ENCODE assay signal across 3 cellular contexts in genomic region chr7:94439893-94440381, GRCh38.
TF ChIP-seq lines count a peak whose summit lies in the region.

No MANE protein-coding gene starts in this region.

TF ChIP-seq in IMR-90, 13 proteins besides CTCF, POLR2A, EP300 and RAD21 (continued from another document):
- TF ChIP-seq ELK1 (IDR thresholded peaks at IDR 0.05; ENCODE audit: borderline replicate concordance, low read depth, low read length), result no peak
TF ChIP-seq in IMR-90: peak in this region for 1.

TF ChIP-seq in SK-N-SH treated with all-trans-retinoic acid at 6 μM for 48 hours, 23 proteins besides CTCF, POLR2A, EP300 and RAD21 (continued from another document):
- no peak for TF ChIP-seq PATZ1 (CRISPR knock-in tag; IDR thresholded peaks at IDR 0.05; ENCODE audit: borderline replicate concordance)

TF ChIP-seq in GM23338, 12 proteins besides CTCF, POLR2A, EP300 and RAD21 (continued from another document):
- TF ChIP-seq ETS1 (IDR thresholded peaks at IDR 0.05), result no peak
- TF ChIP-seq CREB1 (CRISPR knock-in tag; IDR thresholded peaks at IDR 0.05; ENCODE audit: low read depth), result no peak
- no peak for TF ChIP-seq NANOG (IDR thresholded peaks at IDR 0.05; ENCODE audit: borderline replicate concordance)
- TF ChIP-seq REST (IDR thresholded peaks at IDR 0.05; ENCODE audit: unreplicated experiment), result no peak
- no peak for TF ChIP-seq ZNF462 (CRISPR knock-in tag; IDR thresholded peaks at IDR 0.05)
- no peak for TF ChIP-seq ZNF331 (CRISPR knock-in tag; IDR thresholded peaks at IDR 0.05; ENCODE audit: low read depth)
- TF ChIP-seq EZH2 (IDR thresholded peaks at IDR 0.05; ENCODE audit: low read depth, unreplicated experiment), result no peak
